Comparison of ENCODE assay signal across 9 cellular contexts in genomic region chr20:41198443-41198842, GRCh38.
"Had no signal": no experiment of that assay in that cellular context is flagged by ENCODE, and none has a peak within 500 bp of the region (broad histone marks: within the 10 kb centered on the region; RNA-seq: fewer than 3 reads in every experiment).

No MANE protein-coding gene starts in this region.

- H3K4me3 ChIP-seq: GM23338 had no signal

- ATAC-seq: GM23338, HCT116 had no signal

- H3K27ac ChIP-seq: HL-60, KMS-11 had no signal

- H2AFZ ChIP-seq: GM23338 had no signal

- DNase-seq: H9, IMR-90, KBM-7 had no signal

- H3K9ac ChIP-seq: KMS-11 had no signal

- FAIRE-seq: H1, H54 had no signal

- H3K4me2 ChIP-seq: GM23338, KMS-11 had no signal
